17 cellular contexts compared by ENCODE assay signal in genomic region chr3:133016838-133017309, GRCh38. TPM values are rescaled to one million over a fixed set of nuclear protein-coding genes. Genes with fewer than 3 reads are reported as not detected.
"Had no signal": no experiment of that assay in that cellular context is flagged by ENCODE, and none has a peak within 500 bp of the region (broad histone marks: within the 10 kb centered on the region; RNA-seq: fewer than 3 reads in every experiment).

No MANE protein-coding gene starts in this region.

- DNase-seq: effector memory CD4-positive, alpha-beta T cell; heart left ventricle; hippocampal formation; kidney glomerular epithelial cell; mammary epithelial cell; naive thymus-derived CD4-positive, alpha-beta T cell; nephron progenitor cell; stimulated activated CD4-positive, alpha-beta T cell treated with anti-CD3 and anti-CD28 coated beads, Interleukin-12 subunit alpha, Interleukin-12 subunit beta, amount 100 ng/mL, for 4 hours; stimulated activated naive CD4-positive, alpha-beta T cell; stomach; substantia nigra; transverse colon had no signal

- H3K4me3 ChIP-seq: heart left ventricle, skin epidermis, stomach, thoracic aorta, transverse colon had no signal

- H3K4me1 ChIP-seq: heart left ventricle, stomach, transverse colon had no signal

- H3K27ac ChIP-seq: heart left ventricle, skin epidermis, stomach, thoracic aorta, transverse colon had no signal

- H3K27me3 ChIP-seq: stomach, transverse colon had no signal

- ATAC-seq: esophagus mucosa; heart left ventricle; left lobe of liver; naive thymus-derived CD4-positive, alpha-beta T cell; sciatic nerve had no signal

- H3K9me3 ChIP-seq: heart left ventricle, thoracic aorta, transverse colon had no signal

- H3K36me3 ChIP-seq: heart left ventricle, stomach, thoracic aorta, transverse colon had no signal

RNA-seq across cellular contexts. Expression of gene TMEM108, which starts 21.3 kb away (rescaled TPM):
- total RNA-seq: left lobe of liver; naive thymus-derived CD4-positive, alpha-beta T cell had no signal
- polyA plus RNA-seq: mammary epithelial cell; naive thymus-derived CD4-positive, alpha-beta T cell had no signal
